In genomic region chr2:150425121-150425559, GRCh38 we compare ENCODE assay signal across 13 cellular contexts.
A peak's percentile ranks its signal among the peaks of the same experiment; 100 is the strongest.
DNase-seq lines count a peak whose midpoint lies in the region; ATAC-seq and TF ChIP-seq lines count a peak whose summit lies in the region.
"Had no signal": no experiment of that assay in that cellular context is flagged by ENCODE, and none has a peak within 500 bp of the region (broad histone marks: within the 10 kb centered on the region; RNA-seq: fewer than 3 reads in every experiment).

No MANE protein-coding gene starts in this region.

- H3K79me1 ChIP-seq in mesenchymal stem cell (replicated peaks; ENCODE audit: low read length, poor library complexity, severe bottlenecking): no peaks in the 10 kb centered on the region

- WGBS in adrenal gland, 4 donors: 66 to 75% (median 71%) methylated on average over 16 of the region's 16 CpGs
- 59% methylated on average over 16 of the region's 16 CpGs for WGBS in mesenchymal stem cell

- H3K9me3 ChIP-seq in adrenal gland (replicated peaks in 1 of 3) (no peaks in the 10 kb centered on the region), mesenchymal stem cell (ENCODE audit: control insufficient read depth, low read length) (no peaks in the 10 kb centered on the region)
- H3K9me3 ChIP-seq: neutrophil had no signal

- DNase-seq in Daoy (ENCODE audit: low read depth) (peak; percentile 33), adrenal gland (peak in 4 of 7 donors; percentile 23 to 38 (median 30)), foreskin keratinocyte (no peak), mesenchymal stem cell (peak; percentile 42), EL (no peak), NCI-H2227 (lab: John Stamatoyannopoulos, UW; ENCODE audit: unreplicated experiment) (no peak)
- DNase-seq: GF-D8; stimulated activated CD4-positive, alpha-beta T cell treated with anti-CD3 and anti-CD28 coated beads, Interleukin-1b, Interleukin-23, amount 100 ng/mL, for 48 hours; stimulated activated naive CD8-positive, alpha-beta T cell treated with anti-CD3 and anti-CD28 coated beads, Interleukin-15, Interleukin-2, amounts not matched to agents 100 U/mL and 50 U/mL, for 24 hours had no signal

- no peak overlapping the region for H3K9ac ChIP-seq in mesenchymal stem cell (ENCODE audit: low read length)

- H4K8ac ChIP-seq in mesenchymal stem cell (ENCODE audit: low read length): peak overlapping the region; percentile 94

- peak overlapping the region; percentile 81 to 85 for H3K18ac ChIP-seq in mesenchymal stem cell (ENCODE audit: low read depth in 1 of 2, low read length in 2 of 2)

- no peak overlapping the region for H3K27ac ChIP-seq in adrenal gland
- H3K27ac ChIP-seq in foreskin keratinocyte: no peak overlapping the region
- no peak overlapping the region for H3K27ac ChIP-seq in mesenchymal stem cell (ENCODE audit: low read length, poor library complexity, severe bottlenecking)
- H3K27ac ChIP-seq: neutrophil had no signal

- peak overlapping the region; percentile 93 for H2BK120ac ChIP-seq in mesenchymal stem cell (ENCODE audit: low read depth, low read length)

- H3K4me1 ChIP-seq in adrenal gland (replicated peaks in 1 of 2) (no peaks in the 10 kb centered on the region), foreskin keratinocyte (no peaks in the 10 kb centered on the region), mesenchymal stem cell (ENCODE audit: control insufficient read depth, insufficient read depth, low read depth, low read length) (no peaks in the 10 kb centered on the region)

- H3K14ac ChIP-seq in mesenchymal stem cell (ENCODE audit: low read length in 2 of 2): peak overlapping the region in 1 of 2 experiments; percentile 18

- H3K4me3 ChIP-seq in adrenal gland (no peak overlapping the region), mesenchymal stem cell (ENCODE audit: insufficient read depth in 1 of 2, low read depth in 1 of 2, low read length in 2 of 2) (no peak overlapping the region)

- H3K36me3 ChIP-seq in adrenal gland (replicated peaks in 1 of 2) (no peaks in the 10 kb centered on the region), mesenchymal stem cell (ENCODE audit: control insufficient read depth in 1 of 2, insufficient read depth in 2 of 2, low read depth in 1 of 2, low read length in 2 of 2) (no peaks in the 10 kb centered on the region)
- H3K36me3 ChIP-seq: neutrophil had no signal

- H3K4ac ChIP-seq in mesenchymal stem cell (ENCODE audit: low read depth in 1 of 2, low read length in 2 of 2): peak overlapping the region; percentile 77 to 90

- intact Hi-C loops in adrenal gland (cut with DNase I): no loop called here

- peak overlapping the region; percentile 49 for H2AK5ac ChIP-seq in mesenchymal stem cell (ENCODE audit: low read length, severe bottlenecking)

- H3K27me3 ChIP-seq in adrenal gland (no peaks in the 10 kb centered on the region), foreskin keratinocyte (no peaks in the 10 kb centered on the region), mesenchymal stem cell (ENCODE audit: control insufficient read depth in 1 of 2, insufficient read depth in 1 of 2, low read length in 2 of 2) (no peaks in the 10 kb centered on the region)
- H3K27me3 ChIP-seq: neutrophil had no signal

- ATAC-seq in foreskin keratinocyte (no peak), HG03565 (IDR thresholded peaks at IDR 0.05; ENCODE audit: unreplicated experiment) (no peak), GM18873 (IDR thresholded peaks at IDR 0.05; ENCODE audit: low FRiP score, unreplicated experiment) (no peak)
- ATAC-seq: activated T-helper 17 cell treated with anti-CD3 and anti-CD28 coated beads, Interleukin-2, amount 50 U/mL, for 72 hours; stimulated activated naive CD8-positive, alpha-beta T cell treated with anti-CD3 and anti-CD28 coated beads, Interleukin-15, Interleukin-2, amounts not matched to agents 100 U/mL and 50 U/mL, for 24 hours had no signal

- TF ChIP-seq POLR2A in adrenal gland (IDR thresholded peaks at IDR 0.05): no peak

- no peak overlapping the region for H3K23ac ChIP-seq in mesenchymal stem cell (ENCODE audit: low read length in 2 of 2)

- H2BK15ac ChIP-seq in mesenchymal stem cell (ENCODE audit: low read depth, poor library complexity, severe bottlenecking): peak overlapping the region; percentile 78

- H2AFZ ChIP-seq in mesenchymal stem cell (ENCODE audit: low read depth, low read length): no peak overlapping the region

- no peak overlapping the region for H3K4me2 ChIP-seq in mesenchymal stem cell (ENCODE audit: low read length, poor library complexity, severe bottlenecking)

- H2BK5ac ChIP-seq in mesenchymal stem cell (ENCODE audit: low read depth, low read length, poor library complexity, severe bottlenecking): no peak overlapping the region

- TF ChIP-seq CTCF in adrenal gland (IDR thresholded peaks at IDR 0.05): peak in 5 of 6 experiments; percentile 8 to 34 (median 24)
- TF ChIP-seq CTCF in foreskin keratinocyte (conservative IDR thresholded peaks at IDR 0.05): peak; percentile 58

- H4K91ac ChIP-seq in mesenchymal stem cell (ENCODE audit: low read length): peak overlapping the region; percentile 96

- H2BK12ac ChIP-seq in mesenchymal stem cell (ENCODE audit: low read length in 2 of 2): peak overlapping the region; percentile 89 to 99

Comparison
In these comparisons a context has a peak if more than half of its experiments do, and no peak if none do; other contexts are left out.
1. DNase-seq: peak in Daoy (single experiment), adrenal gland (4 of 7) and mesenchymal stem cell (single experiment); none in foreskin keratinocyte (0 of 2), EL (single experiment) and NCI-H2227 (single experiment).